Comparison of ENCODE assay signal across 1 cellular context in the genomic region with DNA sequence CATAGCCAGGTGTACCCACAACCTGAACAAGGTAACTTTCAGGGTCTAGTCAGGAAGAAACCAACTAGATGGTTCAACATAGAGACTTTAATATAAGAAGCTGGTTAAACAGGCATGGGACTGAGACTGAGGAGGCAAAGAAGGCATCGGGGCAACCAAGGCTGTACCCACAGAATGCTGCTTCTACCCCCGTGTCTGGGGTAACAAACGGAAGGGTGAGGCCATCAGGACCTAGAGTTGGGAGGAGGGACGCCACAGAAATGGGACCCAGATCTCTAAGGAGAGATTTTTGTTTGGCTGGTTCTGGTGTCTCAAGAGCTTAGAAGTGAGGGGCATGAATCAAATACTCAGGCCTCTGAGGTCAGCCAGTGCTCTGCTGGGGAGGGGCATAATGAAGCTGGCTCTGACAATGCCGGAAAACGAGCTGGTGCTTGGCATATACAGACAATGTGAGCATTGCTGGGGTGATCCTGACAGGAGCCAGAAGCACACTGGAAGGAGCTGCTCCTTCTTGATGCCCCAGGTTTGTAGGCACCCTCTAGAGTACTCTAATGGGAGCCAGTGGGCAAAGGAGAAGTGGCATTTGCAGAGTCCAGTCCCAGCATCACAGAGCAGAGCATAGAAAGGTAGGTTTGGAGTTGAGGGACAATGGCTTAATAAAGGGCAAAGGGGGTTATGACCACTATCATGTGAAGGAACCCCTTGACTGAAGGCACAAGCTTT.
TF ChIP-seq lines count a peak whose summit lies in the region.

No MANE protein-coding gene starts in this region.

TF ChIP-seq in HepG2, 621 proteins besides CTCF, POLR2A, EP300 and RAD21 (continued from another document and continues in another):
- TF ChIP-seq, protein P1, sequence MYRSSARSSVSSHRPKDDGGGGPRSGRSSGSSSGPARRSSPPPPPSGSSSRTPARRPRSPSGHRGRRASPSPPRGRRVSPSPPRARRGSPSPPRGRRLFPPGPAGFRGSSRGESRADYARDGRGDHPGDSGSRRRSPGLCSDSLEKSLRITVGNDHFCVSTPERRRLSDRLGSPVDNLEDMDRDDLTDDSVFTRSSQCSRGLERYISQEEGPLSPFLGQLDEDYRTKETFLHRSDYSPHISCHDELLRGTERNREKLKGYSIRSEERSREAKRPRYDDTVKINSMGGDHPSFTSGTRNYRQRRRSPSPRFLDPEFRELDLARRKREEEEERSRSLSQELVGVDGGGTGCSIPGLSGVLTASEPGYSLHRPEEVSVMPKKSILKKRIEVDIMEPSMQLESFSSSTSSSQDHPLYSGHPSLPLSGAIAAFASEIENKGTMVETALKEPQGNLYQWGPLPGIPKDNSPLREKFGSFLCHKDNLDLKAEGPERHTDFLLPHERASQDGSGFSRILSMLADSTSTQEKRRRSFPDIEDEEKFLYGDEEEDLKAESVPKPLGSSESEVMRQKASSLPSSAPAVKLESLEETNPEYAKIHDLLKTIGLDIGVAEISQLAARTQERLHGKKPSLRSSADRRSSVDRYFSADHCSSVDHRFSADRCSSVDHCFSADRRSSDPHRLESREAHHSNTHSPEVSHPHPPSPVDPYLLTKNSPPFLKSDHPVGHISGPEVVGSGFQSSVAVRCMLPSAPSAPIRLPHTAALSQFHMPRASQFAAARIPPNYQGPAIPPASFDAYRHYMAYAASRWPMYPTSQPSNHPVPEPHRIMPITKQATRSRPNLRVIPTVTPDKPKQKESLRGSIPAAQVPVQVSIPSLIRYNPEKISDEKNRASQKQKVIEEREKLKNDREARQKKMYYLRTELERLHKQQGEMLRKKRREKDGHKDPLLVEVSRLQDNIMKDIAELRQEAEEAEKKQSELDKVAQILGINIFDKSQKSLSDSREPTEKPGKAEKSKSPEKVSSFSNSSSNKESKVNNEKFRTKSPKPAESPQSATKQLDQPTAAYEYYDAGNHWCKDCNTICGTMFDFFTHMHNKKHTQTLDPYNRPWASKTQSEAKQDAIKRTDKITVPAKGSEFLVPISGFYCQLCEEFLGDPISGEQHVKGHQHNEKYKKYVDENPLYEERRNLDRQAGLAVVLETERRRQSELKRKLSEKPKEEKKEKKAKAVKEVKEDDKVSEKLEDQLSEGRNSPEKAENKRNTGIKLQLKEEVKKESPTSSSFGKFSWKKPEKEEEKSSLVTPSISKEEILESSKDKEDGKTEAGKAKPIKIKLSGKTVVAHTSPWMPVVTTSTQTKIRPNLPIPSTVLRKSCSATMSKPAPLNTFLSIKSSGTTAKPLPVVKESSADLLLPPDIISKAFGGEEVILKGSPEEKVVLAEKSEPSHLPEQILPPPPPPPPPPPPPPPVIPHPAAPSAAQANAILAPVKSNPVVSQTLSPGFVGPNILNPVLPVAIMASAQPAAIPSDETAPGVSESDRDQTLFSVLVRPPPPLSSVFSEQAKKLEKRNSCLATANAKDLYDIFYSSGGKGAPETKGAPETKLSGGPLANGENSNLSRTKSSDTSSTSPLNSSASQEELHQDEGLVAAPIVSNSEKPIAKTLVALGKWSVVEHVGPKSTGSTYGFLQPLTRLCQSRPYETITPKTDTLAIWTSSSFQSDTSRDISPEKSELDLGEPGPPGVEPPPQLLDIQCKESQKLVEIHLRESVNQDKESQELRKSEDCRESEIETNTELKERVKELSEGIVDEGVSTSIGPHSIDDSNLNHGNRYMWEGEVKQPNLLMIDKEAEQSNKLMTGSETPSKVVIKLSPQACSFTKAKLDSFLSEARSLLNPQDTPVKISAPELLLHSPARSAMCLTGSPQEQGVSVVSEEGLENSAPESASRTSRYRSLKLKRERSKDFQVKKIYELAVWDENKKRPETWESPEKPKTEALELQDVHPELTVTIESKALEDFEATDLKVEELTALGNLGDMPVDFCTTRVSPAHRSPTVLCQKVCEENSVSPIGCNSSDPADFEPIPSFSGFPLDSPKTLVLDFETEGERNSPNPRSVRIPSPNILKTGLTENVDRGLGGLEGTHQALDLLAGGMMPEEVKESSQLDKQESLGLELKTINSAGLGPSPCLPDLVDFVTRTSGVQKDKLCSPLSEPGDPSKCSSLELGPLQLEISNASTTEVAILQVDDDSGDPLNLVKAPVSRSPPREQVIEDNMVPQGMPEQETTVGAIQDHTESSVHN (CRISPR knock-in tag; IDR thresholded peaks at IDR 0.05): no peak
- TF ChIP-seq ATF5 (CRISPR knock-in tag; IDR thresholded peaks at IDR 0.05; ENCODE audit: low read depth): no peak
- TF ChIP-seq, protein P2, sequence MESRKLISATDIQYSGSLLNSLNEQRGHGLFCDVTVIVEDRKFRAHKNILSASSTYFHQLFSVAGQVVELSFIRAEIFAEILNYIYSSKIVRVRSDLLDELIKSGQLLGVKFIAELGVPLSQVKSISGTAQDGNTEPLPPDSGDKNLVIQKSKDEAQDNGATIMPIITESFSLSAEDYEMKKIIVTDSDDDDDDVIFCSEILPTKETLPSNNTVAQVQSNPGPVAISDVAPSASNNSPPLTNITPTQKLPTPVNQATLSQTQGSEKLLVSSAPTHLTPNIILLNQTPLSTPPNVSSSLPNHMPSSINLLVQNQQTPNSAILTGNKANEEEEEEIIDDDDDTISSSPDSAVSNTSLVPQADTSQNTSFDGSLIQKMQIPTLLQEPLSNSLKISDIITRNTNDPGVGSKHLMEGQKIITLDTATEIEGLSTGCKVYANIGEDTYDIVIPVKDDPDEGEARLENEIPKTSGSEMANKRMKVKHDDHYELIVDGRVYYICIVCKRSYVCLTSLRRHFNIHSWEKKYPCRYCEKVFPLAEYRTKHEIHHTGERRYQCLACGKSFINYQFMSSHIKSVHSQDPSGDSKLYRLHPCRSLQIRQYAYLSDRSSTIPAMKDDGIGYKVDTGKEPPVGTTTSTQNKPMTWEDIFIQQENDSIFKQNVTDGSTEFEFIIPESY (CRISPR knock-in tag; IDR thresholded peaks at IDR 0.05): no peak
- TF ChIP-seq MYPOP (CRISPR knock-in tag; IDR thresholded peaks at IDR 0.05): no peak
- TF ChIP-seq, protein P3, sequence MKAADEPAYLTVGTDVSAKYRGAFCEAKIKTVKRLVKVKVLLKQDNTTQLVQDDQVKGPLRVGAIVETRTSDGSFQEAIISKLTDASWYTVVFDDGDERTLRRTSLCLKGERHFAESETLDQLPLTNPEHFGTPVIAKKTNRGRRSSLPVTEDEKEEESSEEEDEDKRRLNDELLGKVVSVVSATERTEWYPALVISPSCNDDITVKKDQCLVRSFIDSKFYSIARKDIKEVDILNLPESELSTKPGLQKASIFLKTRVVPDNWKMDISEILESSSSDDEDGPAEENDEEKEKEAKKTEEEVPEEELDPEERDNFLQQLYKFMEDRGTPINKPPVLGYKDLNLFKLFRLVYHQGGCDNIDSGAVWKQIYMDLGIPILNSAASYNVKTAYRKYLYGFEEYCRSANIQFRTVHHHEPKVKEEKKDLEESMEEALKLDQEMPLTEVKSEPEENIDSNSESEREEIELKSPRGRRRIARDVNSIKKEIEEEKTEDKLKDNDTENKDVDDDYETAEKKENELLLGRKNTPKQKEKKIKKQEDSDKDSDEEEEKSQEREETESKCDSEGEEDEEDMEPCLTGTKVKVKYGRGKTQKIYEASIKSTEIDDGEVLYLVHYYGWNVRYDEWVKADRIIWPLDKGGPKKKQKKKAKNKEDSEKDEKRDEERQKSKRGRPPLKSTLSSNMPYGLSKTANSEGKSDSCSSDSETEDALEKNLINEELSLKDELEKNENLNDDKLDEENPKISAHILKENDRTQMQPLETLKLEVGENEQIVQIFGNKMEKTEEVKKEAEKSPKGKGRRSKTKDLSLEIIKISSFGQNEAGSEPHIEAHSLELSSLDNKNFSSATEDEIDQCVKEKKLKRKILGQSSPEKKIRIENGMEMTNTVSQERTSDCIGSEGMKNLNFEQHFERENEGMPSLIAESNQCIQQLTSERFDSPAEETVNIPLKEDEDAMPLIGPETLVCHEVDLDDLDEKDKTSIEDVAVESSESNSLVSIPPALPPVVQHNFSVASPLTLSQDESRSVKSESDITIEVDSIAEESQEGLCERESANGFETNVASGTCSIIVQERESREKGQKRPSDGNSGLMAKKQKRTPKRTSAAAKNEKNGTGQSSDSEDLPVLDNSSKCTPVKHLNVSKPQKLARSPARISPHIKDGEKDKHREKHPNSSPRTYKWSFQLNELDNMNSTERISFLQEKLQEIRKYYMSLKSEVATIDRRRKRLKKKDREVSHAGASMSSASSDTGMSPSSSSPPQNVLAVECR (CRISPR knock-in tag; IDR thresholded peaks at IDR 0.05; ENCODE audit: borderline replicate concordance): no peak
- TF ChIP-seq SUZ12 (IDR thresholded peaks at IDR 0.05; ENCODE audit: low read depth, low read length): no peak
- TF ChIP-seq ONECUT2 (CRISPR knock-in tag; IDR thresholded peaks at IDR 0.05): no peak
- no peak for TF ChIP-seq SRSF9 (IDR thresholded peaks at IDR 0.05; ENCODE audit: borderline replicate concordance, insufficient read depth, low read depth, low read length, poor library complexity, severe bottlenecking)
- TF ChIP-seq KDM6A (CRISPR knock-in tag; IDR thresholded peaks at IDR 0.05; ENCODE audit: low read depth): 0 out of 2 replicates have a peak, but pooled peaks have one; percentile 3
- no peak for TF ChIP-seq ZNF619 (CRISPR knock-in tag; IDR thresholded peaks at IDR 0.05)
- TF ChIP-seq ZNF446 (CRISPR knock-in tag; IDR thresholded peaks at IDR 0.05): peak; percentile 70; the same call in 1 of the 2 replicates
- no peak for TF ChIP-seq POGZ (CRISPR knock-in tag; IDR thresholded peaks at IDR 0.05)
- no peak for TF ChIP-seq ZNF367 (CRISPR knock-in tag; IDR thresholded peaks at IDR 0.05; ENCODE audit: borderline replicate concordance)
- TF ChIP-seq BCLAF1 (IDR thresholded peaks at IDR 0.05): no peak
- no peak for TF ChIP-seq HNF4A (CRISPR knock-in tag; IDR thresholded peaks at IDR 0.05)
- no peak for TF ChIP-seq PPARG (CRISPR knock-in tag; conservative IDR thresholded peaks at IDR 0.05)
- TF ChIP-seq CREB1 (IDR thresholded peaks at IDR 0.05): no peak
- no peak for TF ChIP-seq CREB1 (CRISPR knock-in tag; IDR thresholded peaks at IDR 0.05)
- no peak for TF ChIP-seq FOXO1 (CRISPR knock-in tag; IDR thresholded peaks at IDR 0.05)
- TF ChIP-seq ZNF672 (CRISPR knock-in tag; IDR thresholded peaks at IDR 0.05): no peak
- TF ChIP-seq SIX1 (CRISPR knock-in tag; IDR thresholded peaks at IDR 0.05; ENCODE audit: borderline replicate concordance): no peak
- TF ChIP-seq RBFOX2 (IDR thresholded peaks at IDR 0.05; ENCODE audit: low read depth, low read length): no peak
- no peak for TF ChIP-seq ZNF891 (CRISPR knock-in tag; IDR thresholded peaks at IDR 0.05)
- no peak for TF ChIP-seq TP53 (CRISPR knock-in tag; conservative IDR thresholded peaks at IDR 0.05)
- 0 out of 2 replicates have a peak, but pooled peaks have one; percentile 9 for TF ChIP-seq KMT2A (CRISPR knock-in tag; IDR thresholded peaks at IDR 0.05)
- no peak for TF ChIP-seq CENPT (CRISPR knock-in tag; IDR thresholded peaks at IDR 0.05; ENCODE audit: low read depth)
- peak; percentile 59 for TF ChIP-seq ASH2L (IDR thresholded peaks at IDR 0.05; ENCODE audit: insufficient read length, low read depth, low read length)
